ENCODE assay signal across 8 cellular contexts in the genomic region with DNA sequence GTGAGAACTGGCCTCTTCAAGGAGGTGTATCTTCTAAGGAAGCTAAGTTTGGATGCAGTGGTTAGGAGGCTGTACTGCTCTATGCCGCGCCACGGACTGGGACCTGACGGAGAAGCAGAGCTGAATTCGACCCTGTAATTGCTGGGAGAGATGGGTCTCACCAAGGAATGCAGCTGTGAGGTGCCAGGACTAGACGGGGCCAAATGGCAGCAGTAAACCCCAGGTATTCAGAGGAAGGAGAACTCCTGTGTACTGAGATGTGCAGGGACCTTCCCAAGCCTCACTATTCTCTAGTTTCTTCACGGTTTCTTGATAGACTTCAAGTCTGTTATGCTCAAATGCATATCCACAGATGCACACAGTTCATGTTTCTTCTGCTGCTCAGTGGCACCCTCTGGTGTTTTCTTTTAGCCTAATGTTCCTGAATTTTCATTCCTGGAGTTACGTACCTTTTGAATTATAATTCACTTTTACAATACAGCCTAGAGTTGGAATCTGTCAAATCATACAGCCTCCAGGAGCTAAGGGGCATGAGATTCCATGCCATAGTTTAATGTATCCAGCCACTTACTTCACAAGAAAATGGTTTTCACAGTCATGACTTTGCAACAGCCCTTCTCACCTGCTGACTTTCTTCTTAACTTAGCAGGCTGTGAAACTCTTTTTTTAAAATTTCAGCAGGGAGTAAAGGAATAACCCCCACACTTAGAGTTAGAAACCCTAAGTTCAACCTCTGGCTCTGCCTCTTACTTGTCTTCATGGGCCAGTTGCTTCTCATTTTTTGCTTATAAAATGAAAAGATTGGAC.
DNase-seq lines count a peak whose midpoint lies in the region; ATAC-seq, FAIRE-seq and TF ChIP-seq lines count a peak whose summit lies in the region.

No MANE protein-coding gene starts in this region.

- ATAC-seq in GM21529 (IDR thresholded peaks at IDR 0.05; ENCODE audit: unreplicated experiment) (no peak), HG02852 (IDR thresholded peaks at IDR 0.05; ENCODE audit: unreplicated experiment) (no peak)

- H3K4me3 ChIP-seq in H1 (ENCODE audit: extremely low read depth in 1 of 4, insufficient read depth in 2 of 4, low read depth in 3 of 4, low read length in 4 of 4) (no peak overlapping the region), osteoblast (ENCODE audit: insufficient read depth, low read length) (no peak overlapping the region)

- no peak overlapping the region for H2BK120ac ChIP-seq in H1 (replicated peaks; ENCODE audit: low read depth, low read length)

- peaks cover 0 to 8% (median 0%) of the 10 kb centered on the region in 4 experiments; a peak in 2 of 7 replicates for H3K4me1 ChIP-seq in H1 (replicated peaks in 1 of 4; ENCODE audit: control insufficient read depth in 3 of 4, insufficient read depth in 4 of 4, low read length in 3 of 4)
- H3K4me1 ChIP-seq in osteoblast (ENCODE audit: insufficient read depth, low read length), result no peaks in the 10 kb centered on the region

- no peak overlapping the region for H4K8ac ChIP-seq in H1 (ENCODE audit: extremely low read depth, insufficient read depth, low read length)

- no peak overlapping the region for H3K18ac ChIP-seq in H1 (ENCODE audit: extremely low read depth, low read length)

- H2BK20ac ChIP-seq in H1 (ENCODE audit: low read length), result no peak overlapping the region

- H3K56ac ChIP-seq in H1 (replicated peaks; ENCODE audit: insufficient read length, low read depth, low read length), result no peak overlapping the region

- H2AK5ac ChIP-seq in H1 (ENCODE audit: low read depth, low read length), result no peak overlapping the region

- no peaks in the 10 kb centered on the region for H4K20me1 ChIP-seq in H1 (replicated peaks in 1 of 2; ENCODE audit: control insufficient read depth in 1 of 2, insufficient read depth in 2 of 2, low read length in 2 of 2)
- H4K20me1 ChIP-seq in osteoblast (ENCODE audit: insufficient read depth, low read length), result no peaks in the 10 kb centered on the region

- no peak overlapping the region for H4K91ac ChIP-seq in H1 (replicated peaks; ENCODE audit: insufficient read length, low read length)

- H2BK15ac ChIP-seq in H1 (ENCODE audit: low read length), result no peak overlapping the region

- H3K23ac ChIP-seq in H1 (ENCODE audit: insufficient read length), result no peak overlapping the region

- no peak overlapping the region for H3K27ac ChIP-seq in H1 (ENCODE audit: low read depth, low read length)
- H3K27ac ChIP-seq in osteoblast (ENCODE audit: low read depth, low read length), result no peak overlapping the region

- no peak for TF ChIP-seq POLR2A in H1 (IDR thresholded peaks at IDR 0.05; ENCODE audit: control extremely low read depth in 1 of 2, low read depth in 2 of 2, low read length in 2 of 2)

- no peaks in the 10 kb centered on the region for H3K79me1 ChIP-seq in H1 (ENCODE audit: low read depth, low read length)

- no peak overlapping the region for H3K9ac ChIP-seq in H1 (replicated peaks in 1 of 4; ENCODE audit: extremely low read depth in 1 of 4, low read depth in 3 of 4, low read length in 3 of 4)

- H2AFZ ChIP-seq in H1 (ENCODE audit: low read length) (no peak overlapping the region), osteoblast (ENCODE audit: low read length) (no peak overlapping the region)

- H3K14ac ChIP-seq in H1 (ENCODE audit: insufficient read length), result no peak overlapping the region

- no peak for TF ChIP-seq EP300 in H1 (IDR thresholded peaks at IDR 0.05; ENCODE audit: borderline replicate concordance in 1 of 2, low read depth in 2 of 2, low read length in 2 of 2)

- no peak overlapping the region for H2BK5ac ChIP-seq in H1 (ENCODE audit: low read depth, low read length)

- no peaks in the 10 kb centered on the region for H3K36me3 ChIP-seq in H1 (ENCODE audit: control insufficient read depth in 2 of 4, insufficient read depth in 4 of 4, low read length in 3 of 4)
- no peaks in the 10 kb centered on the region for H3K36me3 ChIP-seq in osteoblast (ENCODE audit: insufficient read depth, low read length)

- CTCF ChIA-PET in H1 (lab: Charles Lee; ENCODE audit: partially characterized antibody), result interaction anchor here (0.6 to 7.4 kb wide), 58 partner anchors 8 to 1035 kb away, joined by 3 to 94 read pairs (median 4); no protein-coding TSS in a partner anchor

- 88% methylated on average over 8 of the region's 8 CpGs; no CpG with 5 or more reads in 1 of the 2 experiments for WGBS in H1 (ENCODE audit: extremely low coverage in 1 of 2, insufficient coverage in 1 of 2, insufficient read length in 1 of 2, insufficient replicate concordance in 2 of 2, low coverage in 1 of 2, low lambda C conversion rate in 2 of 2, missing lambda C conversion rate in 1 of 2), 2 experiments

- peak; percentile 43 to 55 for TF ChIP-seq RAD21 in H1 (IDR thresholded peaks at IDR 0.05 in 1 of 2, conservative IDR thresholded peaks at IDR 0.05 in 1 of 2; ENCODE audit: low read depth in 2 of 2, low read length in 2 of 2)

- POLR2A ChIA-PET in H1 (lab: Charles Lee; ENCODE audit: partially characterized antibody), result no interaction called here

- no peak overlapping the region for H3K4ac ChIP-seq in H1 (replicated peaks; ENCODE audit: insufficient read length, low read depth, low read length)

- TF ChIP-seq CTCF in H1 (IDR thresholded peaks at IDR 0.05; ENCODE audit: control extremely low read depth in 1 of 3, insufficient read depth in 1 of 3, low read depth in 1 of 3, low read length in 3 of 3), result peak in 2 of 3 experiments; percentile 43 to 68; a peak in 2 of 4 replicates
- peak; percentile 77 for TF ChIP-seq CTCF in osteoblast (IDR thresholded peaks at IDR 0.05; ENCODE audit: extremely low read depth, low read depth, low read length)

- no peak overlapping the region for H2BK12ac ChIP-seq in H1 (ENCODE audit: low read depth, low read length)

- no peaks in the 10 kb centered on the region for H3K27me3 ChIP-seq in H1 (replicated peaks in 1 of 4; ENCODE audit: control insufficient read depth in 3 of 4, extremely low read depth in 1 of 4, insufficient read depth in 3 of 4, low read length in 3 of 4)
- H3K27me3 ChIP-seq in osteoblast (ENCODE audit: insufficient read depth, low read length), result peaks cover 18% of the 10 kb centered on the region

- H3K4me2 ChIP-seq in H1 (ENCODE audit: insufficient read depth in 1 of 2, low read depth in 2 of 2, low read length in 2 of 2), result no peak overlapping the region
- H3K4me2 ChIP-seq in osteoblast (ENCODE audit: insufficient read depth, low read length), result no peak overlapping the region

- H3K9me3 ChIP-seq in H1 (ENCODE audit: insufficient read depth in 2 of 2, low read depth in 1 of 2, low read length in 1 of 2), result no peaks in the 10 kb centered on the region
- H3K9me3 ChIP-seq in osteoblast (ENCODE audit: low read depth, low read length), result no peaks in the 10 kb centered on the region

- peak; percentile 13 for DNase-seq in NCI-H2107 treated with DMSO at 0.1 percent for 48 hours (lab: John Stamatoyannopoulos, UW; ENCODE audit: unreplicated experiment)
- DNase-seq in NCI-H2107 (lab: John Stamatoyannopoulos, UW), result no peak
- peak; percentile 50 for DNase-seq in NCI-H526 treated with DMSO at 0.1 percent for 48 hours (lab: John Stamatoyannopoulos, UW)
- peak in 1 of 2 experiments; percentile 46 for DNase-seq in H1 (ENCODE audit: low read depth in 1 of 2, low spot score in 2 of 2)
- peak; percentile 86 for DNase-seq in osteoblast (ENCODE audit: insufficient read length, low spot score, missing footprints)
- no peak for DNase-seq in GDM1 (lab: John Stamatoyannopoulos, UW)

- no peak overlapping the region for H4K5ac ChIP-seq in H1 (ENCODE audit: insufficient read length, low read depth, low read length)

- H3K79me2 ChIP-seq in H1 (ENCODE audit: control insufficient read depth in 1 of 2, insufficient read depth in 2 of 2, low read length in 2 of 2) (no peaks in the 10 kb centered on the region), osteoblast (ENCODE audit: insufficient read depth, low read length) (no peaks in the 10 kb centered on the region)

- no peaks in the 10 kb centered on the region for H3K23me2 ChIP-seq in H1 (ENCODE audit: low read depth, low read length)

- peak; percentile 19 for FAIRE-seq in H1 (lab: Jason Lieb, UNC)

TF ChIP-seq in H1, 55 proteins besides CTCF, POLR2A, EP300 and RAD21:
- TF ChIP-seq SUZ12 (IDR thresholded peaks at IDR 0.05; ENCODE audit: low read length), result no peak
- TF ChIP-seq EZH2 (IDR thresholded peaks at IDR 0.05; ENCODE audit: low read depth, low read length, severe bottlenecking), result peak; percentile 5
TF ChIP-seq in H1: peak in this region for 1.

Comparison
In these comparisons a context has a peak if more than half of its experiments do, and no peak if none do; other contexts are left out.
1. DNase-seq: peak in NCI-H2107 treated with DMSO at 0.1 percent for 48 hours (single experiment), NCI-H526 treated with DMSO at 0.1 percent for 48 hours (single experiment) and osteoblast (single experiment); none in NCI-H2107 (single experiment) and GDM1 (single experiment).